In genomic region chr2:81703831-81704230, GRCh38 we compare ENCODE assay signal across 1 cellular context.
TF ChIP-seq lines count a peak whose summit lies in the region.

No MANE protein-coding gene starts in this region.

TF ChIP-seq in H1, 55 proteins besides CTCF, POLR2A, EP300 and RAD21 (continued from another document):
- TF ChIP-seq, protein P1, sequence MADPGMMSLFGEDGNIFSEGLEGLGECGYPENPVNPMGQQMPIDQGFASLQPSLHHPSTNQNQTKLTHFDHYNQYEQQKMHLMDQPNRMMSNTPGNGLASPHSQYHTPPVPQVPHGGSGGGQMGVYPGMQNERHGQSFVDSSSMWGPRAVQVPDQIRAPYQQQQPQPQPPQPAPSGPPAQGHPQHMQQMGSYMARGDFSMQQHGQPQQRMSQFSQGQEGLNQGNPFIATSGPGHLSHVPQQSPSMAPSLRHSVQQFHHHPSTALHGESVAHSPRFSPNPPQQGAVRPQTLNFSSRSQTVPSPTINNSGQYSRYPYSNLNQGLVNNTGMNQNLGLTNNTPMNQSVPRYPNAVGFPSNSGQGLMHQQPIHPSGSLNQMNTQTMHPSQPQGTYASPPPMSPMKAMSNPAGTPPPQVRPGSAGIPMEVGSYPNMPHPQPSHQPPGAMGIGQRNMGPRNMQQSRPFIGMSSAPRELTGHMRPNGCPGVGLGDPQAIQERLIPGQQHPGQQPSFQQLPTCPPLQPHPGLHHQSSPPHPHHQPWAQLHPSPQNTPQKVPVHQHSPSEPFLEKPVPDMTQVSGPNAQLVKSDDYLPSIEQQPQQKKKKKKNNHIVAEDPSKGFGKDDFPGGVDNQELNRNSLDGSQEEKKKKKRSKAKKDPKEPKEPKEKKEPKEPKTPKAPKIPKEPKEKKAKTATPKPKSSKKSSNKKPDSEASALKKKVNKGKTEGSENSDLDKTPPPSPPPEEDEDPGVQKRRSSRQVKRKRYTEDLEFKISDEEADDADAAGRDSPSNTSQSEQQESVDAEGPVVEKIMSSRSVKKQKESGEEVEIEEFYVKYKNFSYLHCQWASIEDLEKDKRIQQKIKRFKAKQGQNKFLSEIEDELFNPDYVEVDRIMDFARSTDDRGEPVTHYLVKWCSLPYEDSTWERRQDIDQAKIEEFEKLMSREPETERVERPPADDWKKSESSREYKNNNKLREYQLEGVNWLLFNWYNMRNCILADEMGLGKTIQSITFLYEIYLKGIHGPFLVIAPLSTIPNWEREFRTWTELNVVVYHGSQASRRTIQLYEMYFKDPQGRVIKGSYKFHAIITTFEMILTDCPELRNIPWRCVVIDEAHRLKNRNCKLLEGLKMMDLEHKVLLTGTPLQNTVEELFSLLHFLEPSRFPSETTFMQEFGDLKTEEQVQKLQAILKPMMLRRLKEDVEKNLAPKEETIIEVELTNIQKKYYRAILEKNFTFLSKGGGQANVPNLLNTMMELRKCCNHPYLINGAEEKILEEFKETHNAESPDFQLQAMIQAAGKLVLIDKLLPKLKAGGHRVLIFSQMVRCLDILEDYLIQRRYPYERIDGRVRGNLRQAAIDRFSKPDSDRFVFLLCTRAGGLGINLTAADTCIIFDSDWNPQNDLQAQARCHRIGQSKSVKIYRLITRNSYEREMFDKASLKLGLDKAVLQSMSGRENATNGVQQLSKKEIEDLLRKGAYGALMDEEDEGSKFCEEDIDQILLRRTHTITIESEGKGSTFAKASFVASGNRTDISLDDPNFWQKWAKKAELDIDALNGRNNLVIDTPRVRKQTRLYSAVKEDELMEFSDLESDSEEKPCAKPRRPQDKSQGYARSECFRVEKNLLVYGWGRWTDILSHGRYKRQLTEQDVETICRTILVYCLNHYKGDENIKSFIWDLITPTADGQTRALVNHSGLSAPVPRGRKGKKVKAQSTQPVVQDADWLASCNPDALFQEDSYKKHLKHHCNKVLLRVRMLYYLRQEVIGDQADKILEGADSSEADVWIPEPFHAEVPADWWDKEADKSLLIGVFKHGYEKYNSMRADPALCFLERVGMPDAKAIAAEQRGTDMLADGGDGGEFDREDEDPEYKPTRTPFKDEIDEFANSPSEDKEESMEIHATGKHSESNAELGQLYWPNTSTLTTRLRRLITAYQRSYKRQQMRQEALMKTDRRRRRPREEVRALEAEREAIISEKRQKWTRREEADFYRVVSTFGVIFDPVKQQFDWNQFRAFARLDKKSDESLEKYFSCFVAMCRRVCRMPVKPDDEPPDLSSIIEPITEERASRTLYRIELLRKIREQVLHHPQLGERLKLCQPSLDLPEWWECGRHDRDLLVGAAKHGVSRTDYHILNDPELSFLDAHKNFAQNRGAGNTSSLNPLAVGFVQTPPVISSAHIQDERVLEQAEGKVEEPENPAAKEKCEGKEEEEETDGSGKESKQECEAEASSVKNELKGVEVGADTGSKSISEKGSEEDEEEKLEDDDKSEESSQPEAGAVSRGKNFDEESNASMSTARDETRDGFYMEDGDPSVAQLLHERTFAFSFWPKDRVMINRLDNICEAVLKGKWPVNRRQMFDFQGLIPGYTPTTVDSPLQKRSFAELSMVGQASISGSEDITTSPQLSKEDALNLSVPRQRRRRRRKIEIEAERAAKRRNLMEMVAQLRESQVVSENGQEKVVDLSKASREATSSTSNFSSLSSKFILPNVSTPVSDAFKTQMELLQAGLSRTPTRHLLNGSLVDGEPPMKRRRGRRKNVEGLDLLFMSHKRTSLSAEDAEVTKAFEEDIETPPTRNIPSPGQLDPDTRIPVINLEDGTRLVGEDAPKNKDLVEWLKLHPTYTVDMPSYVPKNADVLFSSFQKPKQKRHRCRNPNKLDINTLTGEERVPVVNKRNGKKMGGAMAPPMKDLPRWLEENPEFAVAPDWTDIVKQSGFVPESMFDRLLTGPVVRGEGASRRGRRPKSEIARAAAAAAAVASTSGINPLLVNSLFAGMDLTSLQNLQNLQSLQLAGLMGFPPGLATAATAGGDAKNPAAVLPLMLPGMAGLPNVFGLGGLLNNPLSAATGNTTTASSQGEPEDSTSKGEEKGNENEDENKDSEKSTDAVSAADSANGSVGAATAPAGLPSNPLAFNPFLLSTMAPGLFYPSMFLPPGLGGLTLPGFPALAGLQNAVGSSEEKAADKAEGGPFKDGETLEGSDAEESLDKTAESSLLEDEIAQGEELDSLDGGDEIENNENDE (IDR thresholded peaks at IDR 0.05; ENCODE audit: insufficient replicate concordance, low read length), result no peak
- no peak for TF ChIP-seq E2F6 (IDR thresholded peaks at IDR 0.05)
- TF ChIP-seq GTF2F1 (IDR thresholded peaks at IDR 0.05; ENCODE audit: borderline replicate concordance, low read depth, low read length), result no peak
- no peak for TF ChIP-seq TEAD4 (IDR thresholded peaks at IDR 0.05; ENCODE audit: low read depth, low read length)
- no peak for TF ChIP-seq BACH1 (IDR thresholded peaks at IDR 0.05; ENCODE audit: low read length)
- TF ChIP-seq TBP (IDR thresholded peaks at IDR 0.05; ENCODE audit: low read depth, low read length), result no peak
- TF ChIP-seq USF2 (IDR thresholded peaks at IDR 0.05; ENCODE audit: low read length), result no peak
- TF ChIP-seq EZH2 (IDR thresholded peaks at IDR 0.05; ENCODE audit: low read depth, low read length, severe bottlenecking), result no peak
- no peak for TF ChIP-seq RFX5 (IDR thresholded peaks at IDR 0.05; ENCODE audit: borderline replicate concordance, low read depth, low read length)
